ENCODE assay signal across 8 cellular contexts in the genomic region with DNA sequence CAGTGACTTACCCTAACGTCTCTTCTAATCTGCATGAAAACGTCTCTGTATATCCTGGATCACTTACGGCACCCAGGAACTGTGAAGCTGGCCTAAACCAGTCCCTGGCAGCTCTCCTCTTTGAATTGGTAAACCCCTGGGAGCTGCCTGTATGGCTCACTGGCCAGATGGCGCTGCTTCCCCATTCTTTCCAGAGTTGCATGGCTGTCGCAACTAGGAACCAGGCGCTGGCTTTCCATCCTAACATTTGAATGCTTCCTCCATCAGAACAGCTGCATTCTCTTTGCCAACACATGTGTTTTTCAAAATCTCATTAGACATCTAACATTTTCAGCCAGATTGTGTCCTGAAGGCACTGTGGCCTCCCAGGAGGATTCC. TPM values are rescaled to one million over a fixed set of nuclear protein-coding genes. Genes with fewer than 3 reads are reported as not detected.
DNase-seq lines count a peak whose midpoint lies in the region; ATAC-seq, FAIRE-seq and TF ChIP-seq lines count a peak whose summit lies in the region.

No MANE protein-coding gene starts in this region.

- POLR2A ChIA-PET in GM12878 (lab: Charles Lee) = no interaction called here

- in situ Hi-C loops in GM12878 (cut with MboI) = no loop called here

- H3K27me3 ChIP-seq in GM12878 (replicated peaks in 1 of 2; ENCODE audit: control insufficient read depth in 2 of 2, insufficient read depth in 2 of 2, low read length in 1 of 2) (no peaks in the 10 kb centered on the region), uterus (no peaks in the 10 kb centered on the region)

- H3K9me3 ChIP-seq in GM12878 (replicated peaks; ENCODE audit: control insufficient read depth, insufficient read depth, low read length) = no peaks in the 10 kb centered on the region
- H3K9me3 ChIP-seq in uterus = no peaks in the 10 kb centered on the region

- intact Hi-C loops in GM12878 (cut with micrococcal nuclease; ENCODE audit: unreplicated experiment) (loop anchor here (5.0 kb wide), 1 partner anchor 231 kb away; no protein-coding TSS in a partner anchor), uterus (cut with DNase I; ENCODE audit: low total_unique reads) (no loop called here)

- 0 out of 2 replicates have a peak, but pooled peaks have one; percentile 14 for TF ChIP-seq RAD21 in GM12878 (IDR thresholded peaks at IDR 0.05; ENCODE audit: insufficient read depth, low read depth, low read length)

- no peaks in the 10 kb centered on the region for H4K20me1 ChIP-seq in GM12878 (ENCODE audit: control insufficient read depth, insufficient read depth)

- CTCF ChIA-PET in GM12878 (lab: Yijun Ruan, JAX) = interaction anchor here (1.5 kb wide), 1 partner anchor 33 kb away, joined by 3 read pairs; no protein-coding TSS in a partner anchor

- peak overlapping the region; percentile 74 for H3K4me2 ChIP-seq in GM12878 (ENCODE audit: control insufficient read depth, insufficient read depth)

- no peaks in the 10 kb centered on the region for H3K36me3 Mint-ChIP-seq in naive B cell

- peak overlapping the region; percentile 3 to 96 (median 73) for H3K27ac Mint-ChIP-seq in naive B cell

- H3K27me3 Mint-ChIP-seq in naive B cell = no peaks in the 10 kb centered on the region

- H3K27ac ChIP-seq in GM12878 (ENCODE audit: control insufficient read depth, insufficient read depth) = no peak overlapping the region
- no peak overlapping the region for H3K27ac ChIP-seq in uterus

- H3K4me1 Mint-ChIP-seq in naive B cell = peaks cover 40 to 51% (median 46%) of the 10 kb centered on the region in 3 donors

- H3K36me3 ChIP-seq in GM12878 (ENCODE audit: control insufficient read depth in 2 of 2, insufficient read depth in 2 of 2, low read length in 1 of 2) = no peaks in the 10 kb centered on the region
- no peaks in the 10 kb centered on the region for H3K36me3 ChIP-seq in uterus

- no peak overlapping the region for H3K9ac ChIP-seq in GM12878 (ENCODE audit: control insufficient read depth, insufficient read depth, low read length)

- ATAC-seq in GM12878 = peak; percentile 58
- ATAC-seq in naive B cell (ENCODE audit: low read depth in 2 of 2) = peak; percentile 5 to 11
- ATAC-seq in GM18873 (IDR thresholded peaks at IDR 0.05; ENCODE audit: low FRiP score, unreplicated experiment) = no peak

- H2AFZ ChIP-seq in GM12878 (ENCODE audit: control insufficient read depth, low read depth, low read length) = 0 out of 2 replicates have a peak overlapping the region, but pooled peaks have one; percentile 30

- peaks cover 3% of the 10 kb centered on the region; the same call in 1 of the 2 replicates for H3K4me1 ChIP-seq in GM12878 (ENCODE audit: control insufficient read depth, insufficient read depth, low read length)
- no peaks in the 10 kb centered on the region for H3K4me1 ChIP-seq in uterus

- no peaks in the 10 kb centered on the region for H3K79me2 ChIP-seq in GM12878 (ENCODE audit: control insufficient read depth, insufficient read depth, low read length)

- peak; percentile 78 for DNase-seq in DMS153 (lab: John Stamatoyannopoulos, UW)
- peak; percentile 34 for DNase-seq in H4 (ENCODE audit: low spot score)
- DNase-seq in NCI-H2029 (lab: John Stamatoyannopoulos, UW) = peak; percentile 76
- DNase-seq in GM12878 (ENCODE audit: low read depth, low spot score) = no peak
- DNase-seq in naive B cell = no peak
- no peak for DNase-seq in uterus
- DNase-seq in activated naive CD4-positive, alpha-beta T cell (lab: John Stamatoyannopoulos, UW) = no peak

- WGBS in GM12878 (ENCODE audit: insufficient coverage, insufficient replicate concordance, low lambda C conversion rate, missing lambda C conversion rate) = 35% methylated on average over 6 of the region's 6 CpGs

- no peaks in the 10 kb centered on the region for H3K9me3 Mint-ChIP-seq in naive B cell

- TF ChIP-seq EP300 in GM12878 (IDR thresholded peaks at IDR 0.05; ENCODE audit: borderline replicate concordance in 1 of 2, control insufficient read depth in 1 of 2, low read depth in 2 of 2, low read length in 2 of 2) = no peak

- RAD21 ChIA-PET in GM12878 (lab: Charles Lee; ENCODE audit: unreplicated experiment) = no interaction called here

- BruUV-seq in GM12878 (replicated peaks; lab: Mats Ljungman, UMichigan) = no TSS peak

- no peak for FAIRE-seq in GM12878 (lab: Jason Lieb, UNC)

- peak in 2 of 3 experiments; percentile 26 to 31; a peak in 3 of 6 replicates for TF ChIP-seq CTCF in GM12878 (IDR thresholded peaks at IDR 0.05 in 2 of 3, conservative IDR thresholded peaks at IDR 0.05 in 1 of 3; ENCODE audit: control insufficient read depth in 2 of 3, extremely low read depth in 1 of 3, insufficient read depth in 1 of 3, low read depth in 3 of 3, low read length in 3 of 3)
- TF ChIP-seq CTCF in uterus (IDR thresholded peaks at IDR 0.05) = no peak

- H3K4me3 Mint-ChIP-seq in naive B cell = peak overlapping the region in 7 of 8 donors; percentile 13 to 84 (median 75)

- H3K4me3 ChIP-seq in GM12878 (peak overlapping the region; percentile 50), uterus (no peak overlapping the region)

- SMC1A ChIA-PET in GM12878 (lab: Charles Lee; ENCODE audit: uncharacterized antibody, unreplicated experiment) = interaction anchor here (1.4 kb wide), 2 partner anchors 8 to 395 kb away, joined by 3 read pairs; a partner anchor contains a TSS

- TF ChIP-seq POLR2A in GM12878 (IDR thresholded peaks at IDR 0.05; ENCODE audit: low read depth, low read length) = no peak
- no peak for TF ChIP-seq POLR2A in uterus (IDR thresholded peaks at IDR 0.05)

TF ChIP-seq in GM12878, 131 proteins besides CTCF, POLR2A, EP300 and RAD21:
- TF ChIP-seq, protein P1, sequence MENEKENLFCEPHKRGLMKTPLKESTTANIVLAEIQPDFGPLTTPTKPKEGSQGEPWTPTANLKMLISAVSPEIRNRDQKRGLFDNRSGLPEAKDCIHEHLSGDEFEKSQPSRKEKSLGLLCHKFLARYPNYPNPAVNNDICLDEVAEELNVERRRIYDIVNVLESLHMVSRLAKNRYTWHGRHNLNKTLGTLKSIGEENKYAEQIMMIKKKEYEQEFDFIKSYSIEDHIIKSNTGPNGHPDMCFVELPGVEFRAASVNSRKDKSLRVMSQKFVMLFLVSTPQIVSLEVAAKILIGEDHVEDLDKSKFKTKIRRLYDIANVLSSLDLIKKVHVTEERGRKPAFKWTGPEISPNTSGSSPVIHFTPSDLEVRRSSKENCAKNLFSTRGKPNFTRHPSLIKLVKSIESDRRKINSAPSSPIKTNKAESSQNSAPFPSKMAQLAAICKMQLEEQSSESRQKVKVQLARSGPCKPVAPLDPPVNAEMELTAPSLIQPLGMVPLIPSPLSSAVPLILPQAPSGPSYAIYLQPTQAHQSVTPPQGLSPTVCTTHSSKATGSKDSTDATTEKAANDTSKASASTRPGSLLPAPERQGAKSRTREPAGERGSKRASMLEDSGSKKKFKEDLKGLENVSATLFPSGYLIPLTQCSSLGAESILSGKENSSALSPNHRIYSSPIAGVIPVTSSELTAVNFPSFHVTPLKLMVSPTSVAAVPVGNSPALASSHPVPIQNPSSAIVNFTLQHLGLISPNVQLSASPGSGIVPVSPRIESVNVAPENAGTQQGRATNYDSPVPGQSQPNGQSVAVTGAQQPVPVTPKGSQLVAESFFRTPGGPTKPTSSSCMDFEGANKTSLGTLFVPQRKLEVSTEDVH (IDR thresholded peaks at IDR 0.05; ENCODE audit: low read depth, partially characterized antibody) = no peak
- TF ChIP-seq POLR2AphosphoS5 (IDR thresholded peaks at IDR 0.05; ENCODE audit: low read length) (no peak), BMI1 (IDR thresholded peaks at IDR 0.05; ENCODE audit: borderline replicate concordance) (no peak), STAT3 (IDR thresholded peaks at IDR 0.05; ENCODE audit: low read depth, low read length) (no peak), DPF2 (IDR thresholded peaks at IDR 0.05) (no peak)
- TF ChIP-seq, protein P2, sequence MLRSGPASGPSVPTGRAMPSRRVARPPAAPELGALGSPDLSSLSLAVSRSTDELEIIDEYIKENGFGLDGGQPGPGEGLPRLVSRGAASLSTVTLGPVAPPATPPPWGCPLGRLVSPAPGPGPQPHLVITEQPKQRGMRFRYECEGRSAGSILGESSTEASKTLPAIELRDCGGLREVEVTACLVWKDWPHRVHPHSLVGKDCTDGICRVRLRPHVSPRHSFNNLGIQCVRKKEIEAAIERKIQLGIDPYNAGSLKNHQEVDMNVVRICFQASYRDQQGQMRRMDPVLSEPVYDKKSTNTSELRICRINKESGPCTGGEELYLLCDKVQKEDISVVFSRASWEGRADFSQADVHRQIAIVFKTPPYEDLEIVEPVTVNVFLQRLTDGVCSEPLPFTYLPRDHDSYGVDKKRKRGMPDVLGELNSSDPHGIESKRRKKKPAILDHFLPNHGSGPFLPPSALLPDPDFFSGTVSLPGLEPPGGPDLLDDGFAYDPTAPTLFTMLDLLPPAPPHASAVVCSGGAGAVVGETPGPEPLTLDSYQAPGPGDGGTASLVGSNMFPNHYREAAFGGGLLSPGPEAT (IDR thresholded peaks at IDR 0.05; ENCODE audit: low read depth) = no peak
TF ChIP-seq in GM12878: peak in this region for 0.

RNA-seq across cellular contexts. Expression of a gene that starts 8.0 kb away (rescaled TPM):
- total RNA-seq in H4 (2014; rRNA removed; shearing (Covaris generic)) = not detected in 2 replicates
- not detected in 2 replicates for total RNA-seq in GM12878 (2013; cell fraction: nucleolus; rRNA removed)
- total RNA-seq in GM12878 (2014; rRNA removed) (not detected in 2 replicates), GM12878 (2014; rRNA removed; fragmentation: Illumina TruSeq; extraction: Trizol) (not detected in 2 replicates), GM12878 (2021) (not detected in 2 replicates), uterus (under 1 TPM in 1 of 4 donors, not detected in 3; 0.43 TPM)
- polyA plus RNA-seq in GM12878 (2011; ENCODE audit: low read depth) = not detected
- polyA plus RNA-seq in GM12878 (2011; rRNA removed) (not detected in 2 replicates), GM12878 (2014; fragmentation: Illumina TruSeq; extraction: Trizol) (not detected in 2 replicates), GM12878 (2014; fragmentation: Nextera tagmentation; extraction: Ambion mirVana) (under 1 TPM in 1 of 2 experiments, not detected in 1; 0.05 TPM), GM12878 (2014; rRNA removed) (not detected in 2 replicates), GM12878 (2016; fragmentation: Nextera tagmentation; extraction: Ambion mirVana) (not detected), naive B cell (ENCODE audit: low read depth in 6 of 6) (under 1 TPM in 1 of 6 donors, not detected in 5; 0.64 TPM)
- not detected in 2 replicates for polyA plus RNA-seq in GM12878 (2011; cell fraction: cytosol; rRNA removed)
- not detected in 2 replicates for polyA plus RNA-seq in GM12878 (2011; cell fraction: nucleus; rRNA removed)
- polyA plus RNA-seq in GM12878 (2012) = not detected in 2 replicates
- not detected in 2 replicates for polyA minus RNA-seq in GM12878 (2011; rRNA and poly(A)+ RNA removed)
- not detected in 2 replicates for polyA minus RNA-seq in GM12878 (2011; cell fraction: cytosol; rRNA and poly(A)+ RNA removed)
- not detected in 2 replicates for polyA minus RNA-seq in GM12878 (2011; cell fraction: nucleus; rRNA and poly(A)+ RNA removed)

Comparison
In these comparisons a context has a peak if more than half of its experiments do, and no peak if none do; other contexts are left out.
1. DNase-seq: peak in DMS153 (single experiment), H4 (single experiment) and NCI-H2029 (single experiment); none in GM12878 (single experiment), naive B cell (single experiment), uterus (0 of 2) and activated naive CD4-positive, alpha-beta T cell (0 of 4).
2. CTCF ChIP-seq: peak in GM12878 (2 of 3); none in uterus (0 of 4).